26 cellular contexts compared by ENCODE assay signal in the genomic region with DNA sequence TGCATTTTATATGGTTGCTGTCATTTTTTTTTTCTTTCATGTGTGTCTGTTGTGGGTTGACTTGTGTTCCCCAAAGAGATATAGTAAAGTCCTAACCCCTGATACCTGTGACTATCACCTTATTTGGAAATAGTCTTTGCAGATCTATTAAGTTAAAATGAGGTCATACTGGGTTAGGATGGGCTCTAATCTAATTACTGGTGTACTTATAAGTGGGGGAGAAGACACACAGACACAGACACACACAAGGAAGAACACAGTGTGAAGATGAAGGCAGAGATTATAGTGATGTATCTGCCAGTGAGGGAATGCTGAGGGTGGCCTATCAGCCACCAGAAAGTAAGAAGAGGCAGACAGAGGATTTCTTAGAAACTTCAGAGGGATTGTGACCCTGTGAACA.
"Had no signal": no experiment of that assay in that cellular context is flagged by ENCODE, and none has a peak within 500 bp of the region (broad histone marks: within the 10 kb centered on the region; RNA-seq: fewer than 3 reads in every experiment).

No MANE protein-coding gene starts in this region.

- DNase-seq: activated CD4-positive, alpha-beta T cell treated with anti-CD3 and anti-CD28 coated beads for 4 hours; activated CD4-positive, alpha-beta T cell treated with anti-CD3 and anti-CD28 coated beads, Interleukin-2, amount 50 U/mL, for 4 hours; activated gamma-delta T cell; activated naive CD4-positive, alpha-beta T cell treated with anti-CD3 and anti-CD28 coated beads, Interleukin-2, amount 10 ng/mL, durations not matched to agents 7 days and 5 days; activated naive CD8-positive, alpha-beta T cell treated with anti-CD3 and anti-CD28 coated beads, Interleukin-2, amount 10 ng/mL, durations not matched to agents 7 days and 5 days; dorsolateral prefrontal cortex; effector memory CD4-positive, alpha-beta T cell; foreskin fibroblast; head of caudate nucleus; hippocampal formation; left cardiac atrium; left ventricle myocardium superior; naive thymus-derived CD4-positive, alpha-beta T cell; ovary; right lobe of liver; stimulated activated CD4-positive, alpha-beta T cell treated with anti-CD3 and anti-CD28 coated beads, Interleukin-12 subunit alpha, Interleukin-12 subunit beta, amount 100 ng/mL, for 4 hours; stimulated activated CD4-positive, alpha-beta T cell treated with anti-CD3 and anti-CD28 coated beads, Interleukin-4, amount 100 ng/mL, for 1 hour; stimulated activated naive CD8-positive, alpha-beta T cell treated with anti-CD3 and anti-CD28 coated beads, Interleukin-15, Interleukin-2, amounts not matched to agents 100 U/mL and 50 U/mL, for 24 hours; testis; transverse colon; uterus had no signal

- ATAC-seq: esophagus mucosa; left cardiac atrium; left ventricle myocardium superior; naive thymus-derived CD4-positive, alpha-beta T cell; right lobe of liver; stimulated activated naive CD8-positive, alpha-beta T cell treated with anti-CD3 and anti-CD28 coated beads, Interleukin-15, Interleukin-2, amounts not matched to agents 100 U/mL and 50 U/mL, for 24 hours had no signal

- H3K27me3 Mint-ChIP-seq: activated naive CD8-positive, alpha-beta T cell treated with anti-CD3 and anti-CD28 coated beads, Interleukin-2, amount 10 ng/mL, durations not matched to agents 7 days and 5 days; brain; progenitor cell of endocrine pancreas had no signal

- H3K4me3 Mint-ChIP-seq: activated naive CD4-positive, alpha-beta T cell treated with anti-CD3 and anti-CD28 coated beads, Interleukin-2, amount 10 ng/mL, durations not matched to agents 7 days and 5 days; activated naive CD8-positive, alpha-beta T cell treated with anti-CD3 and anti-CD28 coated beads, Interleukin-2, amount 10 ng/mL, durations not matched to agents 7 days and 5 days; brain; naive thymus-derived CD4-positive, alpha-beta T cell had no signal

- H3K27me3 ChIP-seq: ascending aorta, dorsolateral prefrontal cortex, ovary, right lobe of liver, testis, transverse colon, uterus had no signal

- H3K9me3 ChIP-seq: ascending aorta, ovary, right lobe of liver, testis, transverse colon, uterus had no signal

- H3K27ac Mint-ChIP-seq: activated naive CD4-positive, alpha-beta T cell treated with anti-CD3 and anti-CD28 coated beads, Interleukin-2, amount 10 ng/mL, durations not matched to agents 7 days and 5 days; activated naive CD8-positive, alpha-beta T cell treated with anti-CD3 and anti-CD28 coated beads, Interleukin-2, amount 10 ng/mL, durations not matched to agents 7 days and 5 days; brain; naive thymus-derived CD4-positive, alpha-beta T cell; progenitor cell of endocrine pancreas had no signal

- H3K9me3 Mint-ChIP-seq: activated naive CD4-positive, alpha-beta T cell treated with anti-CD3 and anti-CD28 coated beads, Interleukin-2, amount 10 ng/mL, durations not matched to agents 7 days and 5 days; naive thymus-derived CD4-positive, alpha-beta T cell had no signal

- H3K27ac ChIP-seq: ascending aorta, coronary artery, dorsolateral prefrontal cortex, ovary, right lobe of liver, testis, transverse colon, uterus had no signal

- H3K36me3 Mint-ChIP-seq: activated naive CD4-positive, alpha-beta T cell treated with anti-CD3 and anti-CD28 coated beads, Interleukin-2, amount 10 ng/mL, durations not matched to agents 7 days and 5 days; brain; naive thymus-derived CD4-positive, alpha-beta T cell had no signal

- H3K4me1 ChIP-seq: ascending aorta, right lobe of liver, testis, uterus had no signal

- H3K4me3 ChIP-seq: ascending aorta, coronary artery, dorsolateral prefrontal cortex, ovary, right lobe of liver, testis, transverse colon, uterus had no signal

- H3K36me3 ChIP-seq: ascending aorta, ovary, right lobe of liver, transverse colon, uterus had no signal
